In genomic region chr5:55750063-55750462, GRCh38 we compare ENCODE assay signal across 37 cellular contexts. TPM values are rescaled to one million over a fixed set of nuclear protein-coding genes. Genes with fewer than 3 reads are reported as not detected.
"Had no signal": no experiment of that assay in that cellular context is flagged by ENCODE, and none has a peak within 500 bp of the region (broad histone marks: within the 10 kb centered on the region; RNA-seq: fewer than 3 reads in every experiment).

No MANE protein-coding gene starts in this region.

- H3K4me1 ChIP-seq: adrenal gland had no signal

- DNase-seq: activated B cell treated with CpG ODN at 0.5 μM for 24 hours; activated CD4-positive, alpha-beta memory T cell treated with anti-CD3 and anti-CD28 coated beads for 36 hours; activated CD4-positive, alpha-beta T cell treated with anti-CD3 and anti-CD28 coated beads for 4 hours; activated CD4-positive, alpha-beta T cell treated with anti-CD3 and anti-CD28 coated beads, Interleukin-2, amount 10 ng/mL, durations not matched to agents 24 days and 14 days; activated CD4-positive, alpha-beta T cell treated with anti-CD3 and anti-CD28 coated beads, Interleukin-2, amount 50 U/mL, for 1 hour; activated CD4-positive, alpha-beta T cell treated with anti-CD3 and anti-CD28 coated beads, Interleukin-2, amount 50 U/mL, for 4 hours; activated CD4-positive, CD25-positive, alpha-beta regulatory T cell treated with anti-CD3 and anti-CD28 coated beads, Interleukin-2, amount 50 U/mL, for 72 hours; activated CD8-positive, alpha-beta memory T cell treated with anti-CD3 and anti-CD28 coated beads, Interleukin-2, amount 50 U/mL, for 4 hours; activated CD8-positive, alpha-beta T cell treated with anti-CD3 and anti-CD28 coated beads for 36 hours; activated effector memory CD4-positive, alpha-beta T cell treated with anti-CD3 and anti-CD28 coated beads, Interleukin-2, amount 50 U/mL, for 16 hours; activated gamma-delta T cell treated with Interleukin-2 at 50 U/mL for 16 hours; activated naive CD4-positive, alpha-beta T cell; activated naive CD4-positive, alpha-beta T cell treated with anti-CD3 and anti-CD28 coated beads for 36 hours; activated naive CD4-positive, alpha-beta T cell treated with anti-CD3 and anti-CD28 coated beads, Interleukin-2, amount 50 U/mL, for 16 hours; activated naive CD8-positive, alpha-beta T cell treated with anti-CD3 and anti-CD28 coated beads for 36 hours; activated T-cell treated with anti-CD3 and anti-CD28 coated beads for 4 hours; activated T-cell treated with anti-CD3 and anti-CD28 coated beads, Interleukin-2, amount 50 U/mL, for 1 hour; activated T-cell treated with anti-CD3 and anti-CD28 coated beads, Interleukin-2, amount 50 U/mL, for 4 hours; activated T-cell treated with anti-CD3 and anti-CD28 coated beads, Interleukin-2, amount 50 U/mL, for 72 hours; adrenal gland; amniotic stem cell; aorta; caudate nucleus; cerebellar nuclear complex; T-helper 1 cell; T-helper 2 cell; T-helper 9 cell had no signal

- FAIRE-seq: astrocyte, bronchial epithelial cell, TTC549 had no signal

- H3K27ac ChIP-seq: adrenal gland, cardiac muscle cell, VCaP had no signal

- H3K9me3 ChIP-seq: adrenal gland had no signal

- H3K36me3 ChIP-seq: adrenal gland, cardiac muscle cell had no signal

- ATAC-seq: activated CD8-positive, alpha-beta T cell treated with anti-CD3 and anti-CD28 coated beads for 36 hours; activated naive CD4-positive, alpha-beta T cell treated with anti-CD3 and anti-CD28 coated beads, Interleukin-2, amount 50 U/mL, for 72 hours; activated T-cell treated with anti-CD3 and anti-CD28 coated beads, Interleukin-2, amount 50 U/mL, for 4 hours; activated T-cell treated with anti-CD3 and anti-CD28 coated beads, Interleukin-2, amount 50 U/mL, for 72 hours; activated T-helper 17 cell treated with anti-CD3 and anti-CD28 coated beads, Interleukin-2, amount 50 U/mL, for 72 hours had no signal

- H3K27me3 ChIP-seq: cardiac muscle cell had no signal

- H3K4me3 ChIP-seq: adrenal gland, cardiac muscle cell had no signal

RNA-seq across cellular contexts. Expression of gene DDX4, which starts 12.2 kb away (rescaled TPM):
- total RNA-seq: activated B cell treated with CpG ODN at 0.5 μM for 24 hours; activated CD4-positive, alpha-beta memory T cell treated with anti-CD3 and anti-CD28 coated beads for 36 hours; activated CD8-positive, alpha-beta memory T cell treated with anti-CD3 and anti-CD28 coated beads for 36 hours; activated CD8-positive, alpha-beta T cell treated with anti-CD3 and anti-CD28 coated beads for 36 hours; activated naive CD4-positive, alpha-beta T cell treated with anti-CD3 and anti-CD28 coated beads, Interleukin-2, amount 50 U/mL, for 72 hours; activated naive CD8-positive, alpha-beta T cell treated with anti-CD3 and anti-CD28 coated beads for 36 hours; activated T-helper 1 cell treated with anti-CD3 and anti-CD28 coated beads, Interleukin-12 subunit alpha, Interleukin-12 subunit beta, Interleukin-2, Interleukin-4 antibody, amounts not matched to agents 30 ng/mL and 10 ng/mL and 1 ng/mL, durations not matched to agents 14 hours and 24 hours and 36 hours; adrenal gland; aorta; astrocyte; cardiac muscle cell; chondrocyte had no signal
- polyA plus RNA-seq: adrenal gland, aorta, cardiac muscle cell had no signal
